Comparison of ENCODE assay signal across 34 cellular contexts in the genomic region with DNA sequence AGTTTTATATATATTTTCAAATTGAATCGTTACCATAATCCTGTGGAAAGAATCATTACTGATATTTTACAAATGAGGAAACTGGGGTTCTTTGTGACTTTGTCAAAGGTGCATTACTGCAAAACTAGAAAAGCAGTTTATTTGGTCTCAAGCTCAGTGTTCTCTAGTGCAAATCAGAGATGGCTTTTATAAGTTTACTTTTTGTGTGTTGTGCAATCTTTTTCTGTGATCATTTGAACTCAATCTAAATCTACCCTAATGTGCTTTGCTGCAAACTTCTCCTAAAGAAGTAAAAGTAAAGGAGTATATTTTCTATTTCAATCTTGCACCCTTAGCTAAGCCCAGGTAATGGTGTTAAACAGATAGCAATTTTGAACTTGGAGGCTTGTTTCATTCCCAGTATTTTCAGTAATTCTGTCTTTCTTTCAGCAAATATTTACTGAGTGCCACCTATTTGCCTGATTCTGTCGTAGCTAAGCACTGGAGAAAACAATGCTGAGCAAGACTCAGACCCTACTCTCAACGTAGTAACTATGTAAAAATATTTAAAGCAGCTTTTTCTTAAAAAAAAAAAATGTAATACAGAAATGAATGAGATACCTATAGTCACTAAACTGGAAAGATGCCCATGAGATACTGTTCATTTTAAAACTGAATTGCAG.
"Had no signal": no experiment of that assay in that cellular context is flagged by ENCODE, and none has a peak within 500 bp of the region (broad histone marks: within the 10 kb centered on the region; RNA-seq: fewer than 3 reads in every experiment).

No MANE protein-coding gene starts in this region.

- H3K4me3 ChIP-seq: ascending aorta, cardiac muscle cell had no signal

- H3K4me1 ChIP-seq: ascending aorta had no signal

- H3K27ac Mint-ChIP-seq: activated B cell treated with CpG ODN at 0.5 μM for 24 hours; activated CD4-positive, alpha-beta memory T cell treated with anti-CD3 and anti-CD28 coated beads for 36 hours; activated CD4-positive, alpha-beta T cell treated with anti-CD3 and anti-CD28 coated beads, Interleukin-2, amount 10 ng/mL, durations not matched to agents 24 days and 14 days; activated CD8-positive, alpha-beta T cell treated with anti-CD3 and anti-CD28 coated beads for 36 hours; activated naive CD4-positive, alpha-beta T cell treated with anti-CD3 and anti-CD28 coated beads, Interleukin-2, amount 10 ng/mL, durations not matched to agents 7 days and 5 days; activated naive CD4-positive, alpha-beta T cell treated with anti-CD3 and anti-CD28 coated beads, Interleukin-2, amount 50 U/mL, for 24 hours; activated naive CD8-positive, alpha-beta T cell; activated naive CD8-positive, alpha-beta T cell treated with anti-CD3 and anti-CD28 coated beads, Interleukin-2, amount 10 ng/mL, durations not matched to agents 7 days and 5 days; activated naive CD8-positive, alpha-beta T cell treated with anti-CD3 and anti-CD28 coated beads, Interleukin-2, amount 50 U/mL, for 24 hours; activated T-helper 2 cell treated with anti-CD3 and anti-CD28 coated beads, Interferon-gamma antibody, Interleukin-2, Interleukin-4, amounts not matched to agents 10 μg/mL and 5 μg/mL and 100 μg/mL, durations not matched to agents 14 hours and 24 hours and 36 hours; brain; T-helper 1 cell treated with Interleukin-12 subunit alpha and Interleukin-12 subunit beta and Interleukin-4 antibody, amounts not matched to agents 30 μg/mL and 1 μg/mL, for 36 hours; T-helper 2 cell treated with Interferon-gamma antibody and Interleukin-4, amounts not matched to agents 5 μg/mL and 100 μg/mL, for 36 hours had no signal

- H3K4me1 Mint-ChIP-seq: activated B cell treated with CpG ODN at 0.5 μM for 24 hours; activated CD4-positive, alpha-beta T cell treated with anti-CD3 and anti-CD28 coated beads, Interleukin-2, amount 10 ng/mL, durations not matched to agents 24 days and 14 days; activated naive CD4-positive, alpha-beta T cell treated with anti-CD3 and anti-CD28 coated beads, Interleukin-2, amount 10 ng/mL, durations not matched to agents 7 days and 5 days; activated naive CD4-positive, alpha-beta T cell treated with anti-CD3 and anti-CD28 coated beads, Interleukin-2, amount 50 U/mL, for 24 hours; activated naive CD8-positive, alpha-beta T cell treated with anti-CD3 and anti-CD28 coated beads, Interleukin-2, amount 10 ng/mL, durations not matched to agents 7 days and 5 days; activated naive CD8-positive, alpha-beta T cell treated with anti-CD3 and anti-CD28 coated beads, Interleukin-2, amount 50 U/mL, for 24 hours; brain; central memory CD8-positive, alpha-beta T cell had no signal

- H3K4me3 Mint-ChIP-seq: activated B cell treated with CpG ODN at 0.5 μM for 24 hours; activated CD4-positive, alpha-beta memory T cell treated with anti-CD3 and anti-CD28 coated beads for 36 hours; activated CD4-positive, alpha-beta T cell treated with anti-CD3 and anti-CD28 coated beads, Interleukin-2, amount 10 ng/mL, durations not matched to agents 24 days and 14 days; activated CD8-positive, alpha-beta T cell treated with anti-CD3 and anti-CD28 coated beads for 36 hours; activated naive CD4-positive, alpha-beta T cell treated with anti-CD3 and anti-CD28 coated beads, Interleukin-2, amount 10 ng/mL, durations not matched to agents 7 days and 5 days; activated naive CD4-positive, alpha-beta T cell treated with anti-CD3 and anti-CD28 coated beads, Interleukin-2, amount 50 U/mL, for 24 hours; activated naive CD8-positive, alpha-beta T cell; activated naive CD8-positive, alpha-beta T cell treated with anti-CD3 and anti-CD28 coated beads, Interleukin-2, amount 10 ng/mL, durations not matched to agents 7 days and 5 days; activated naive CD8-positive, alpha-beta T cell treated with anti-CD3 and anti-CD28 coated beads, Interleukin-2, amount 50 U/mL, for 24 hours; brain; central memory CD8-positive, alpha-beta T cell; T-helper 1 cell treated with Interleukin-12 subunit alpha and Interleukin-12 subunit beta and Interleukin-4 antibody, amounts not matched to agents 30 μg/mL and 1 μg/mL, for 36 hours; T-helper 2 cell treated with Interferon-gamma antibody and Interleukin-4, amounts not matched to agents 5 μg/mL and 100 μg/mL, for 36 hours had no signal

- H3K9me3 ChIP-seq: ascending aorta had no signal

- DNase-seq: activated B cell treated with CpG ODN at 0.5 μM for 24 hours; activated CD4-positive, alpha-beta memory T cell treated with anti-CD3 and anti-CD28 coated beads for 36 hours; activated CD4-positive, alpha-beta T cell treated with anti-CD3 and anti-CD28 coated beads for 4 hours; activated CD4-positive, alpha-beta T cell treated with anti-CD3 and anti-CD28 coated beads, Interleukin-2, amount 10 ng/mL, durations not matched to agents 24 days and 14 days; activated CD4-positive, alpha-beta T cell treated with anti-CD3 and anti-CD28 coated beads, Interleukin-2, amount 50 U/mL, for 1 hour; activated CD4-positive, alpha-beta T cell treated with anti-CD3 and anti-CD28 coated beads, Interleukin-2, amount 50 U/mL, for 4 hours; activated CD4-positive, CD25-positive, alpha-beta regulatory T cell treated with anti-CD3 and anti-CD28 coated beads, Interleukin-2, amount 50 U/mL, for 72 hours; activated CD8-positive, alpha-beta memory T cell treated with anti-CD3 and anti-CD28 coated beads, Interleukin-2, amount 50 U/mL, for 4 hours; activated CD8-positive, alpha-beta T cell treated with anti-CD3 and anti-CD28 coated beads for 36 hours; activated effector memory CD4-positive, alpha-beta T cell treated with Interleukin-2 at 50 U/mL for 16 hours; activated gamma-delta T cell; activated naive CD4-positive, alpha-beta T cell treated with anti-CD3 and anti-CD28 coated beads, Interleukin-2, amount 10 ng/mL, durations not matched to agents 7 days and 5 days; activated naive CD4-positive, alpha-beta T cell treated with Interleukin-2 at 50 U/mL for 16 hours; activated naive CD8-positive, alpha-beta T cell treated with anti-CD3 and anti-CD28 coated beads, Interleukin-2, amount 10 ng/mL, durations not matched to agents 7 days and 5 days; activated naive CD8-positive, alpha-beta T cell treated with anti-CD3 and anti-CD28 coated beads, Interleukin-2, amount 50 U/mL, for 24 hours; activated T-cell treated with anti-CD3 and anti-CD28 coated beads for 4 hours; activated T-cell treated with anti-CD3 and anti-CD28 coated beads, Interleukin-2, amount 50 U/mL, for 1 hour; activated T-cell treated with anti-CD3 and anti-CD28 coated beads, Interleukin-2, amount 50 U/mL, for 48 hours; amygdala; anterior cingulate cortex; caudate nucleus; cerebellar nuclear complex; T-helper 1 cell; T-helper 9 cell had no signal

- FAIRE-seq: bronchial epithelial cell had no signal

- H3K36me3 ChIP-seq: cardiac muscle cell had no signal

- H3K27me3 Mint-ChIP-seq: activated B cell treated with CpG ODN at 0.5 μM for 24 hours; activated CD4-positive, alpha-beta memory T cell treated with anti-CD3 and anti-CD28 coated beads for 36 hours; activated CD4-positive, alpha-beta T cell treated with anti-CD3 and anti-CD28 coated beads, Interleukin-2, amount 10 ng/mL, durations not matched to agents 24 days and 14 days; activated CD8-positive, alpha-beta T cell treated with anti-CD3 and anti-CD28 coated beads for 36 hours; activated naive CD4-positive, alpha-beta T cell treated with anti-CD3 and anti-CD28 coated beads, Interleukin-2, amount 10 ng/mL, durations not matched to agents 7 days and 5 days; activated naive CD4-positive, alpha-beta T cell treated with anti-CD3 and anti-CD28 coated beads, Interleukin-2, amount 50 U/mL, for 24 hours; activated naive CD8-positive, alpha-beta T cell; activated naive CD8-positive, alpha-beta T cell treated with anti-CD3 and anti-CD28 coated beads, Interleukin-2, amount 10 ng/mL, durations not matched to agents 7 days and 5 days; activated naive CD8-positive, alpha-beta T cell treated with anti-CD3 and anti-CD28 coated beads, Interleukin-2, amount 50 U/mL, for 24 hours; brain; central memory CD8-positive, alpha-beta T cell had no signal

- H3K27me3 ChIP-seq: ascending aorta, cardiac muscle cell had no signal

- H3K27ac ChIP-seq: ascending aorta, cardiac muscle cell had no signal

- H3K9me3 Mint-ChIP-seq: activated B cell treated with CpG ODN at 0.5 μM for 24 hours; activated CD4-positive, alpha-beta memory T cell treated with anti-CD3 and anti-CD28 coated beads for 36 hours; activated CD4-positive, alpha-beta T cell treated with anti-CD3 and anti-CD28 coated beads, Interleukin-2, amount 10 ng/mL, durations not matched to agents 24 days and 14 days; activated CD8-positive, alpha-beta T cell treated with anti-CD3 and anti-CD28 coated beads for 36 hours; activated naive CD4-positive, alpha-beta T cell treated with anti-CD3 and anti-CD28 coated beads, Interleukin-2, amount 10 ng/mL, durations not matched to agents 7 days and 5 days; activated naive CD4-positive, alpha-beta T cell treated with anti-CD3 and anti-CD28 coated beads, Interleukin-2, amount 50 U/mL, for 24 hours; activated naive CD8-positive, alpha-beta T cell treated with anti-CD3 and anti-CD28 coated beads, Interleukin-2, amount 10 ng/mL, durations not matched to agents 7 days and 5 days; activated naive CD8-positive, alpha-beta T cell treated with anti-CD3 and anti-CD28 coated beads, Interleukin-2, amount 50 U/mL, for 24 hours; activated T-helper 2 cell treated with anti-CD3 and anti-CD28 coated beads, Interferon-gamma antibody, Interleukin-2, Interleukin-4, amounts not matched to agents 10 μg/mL and 5 μg/mL and 100 μg/mL, durations not matched to agents 14 hours and 24 hours and 36 hours; brain; central memory CD8-positive, alpha-beta T cell; T-helper 1 cell treated with Interleukin-12 subunit alpha and Interleukin-12 subunit beta and Interleukin-4 antibody, amounts not matched to agents 30 μg/mL and 1 μg/mL, for 36 hours; T-helper 2 cell treated with Interferon-gamma antibody and Interleukin-4, amounts not matched to agents 5 μg/mL and 100 μg/mL, for 36 hours had no signal

- ATAC-seq: activated CD8-positive, alpha-beta T cell treated with anti-CD3 and anti-CD28 coated beads for 36 hours; activated naive CD8-positive, alpha-beta T cell treated with anti-CD3 and anti-CD28 coated beads, Interleukin-2, amount 50 U/mL, for 24 hours had no signal
